9 cellular contexts compared by ENCODE assay signal in the genomic region with DNA sequence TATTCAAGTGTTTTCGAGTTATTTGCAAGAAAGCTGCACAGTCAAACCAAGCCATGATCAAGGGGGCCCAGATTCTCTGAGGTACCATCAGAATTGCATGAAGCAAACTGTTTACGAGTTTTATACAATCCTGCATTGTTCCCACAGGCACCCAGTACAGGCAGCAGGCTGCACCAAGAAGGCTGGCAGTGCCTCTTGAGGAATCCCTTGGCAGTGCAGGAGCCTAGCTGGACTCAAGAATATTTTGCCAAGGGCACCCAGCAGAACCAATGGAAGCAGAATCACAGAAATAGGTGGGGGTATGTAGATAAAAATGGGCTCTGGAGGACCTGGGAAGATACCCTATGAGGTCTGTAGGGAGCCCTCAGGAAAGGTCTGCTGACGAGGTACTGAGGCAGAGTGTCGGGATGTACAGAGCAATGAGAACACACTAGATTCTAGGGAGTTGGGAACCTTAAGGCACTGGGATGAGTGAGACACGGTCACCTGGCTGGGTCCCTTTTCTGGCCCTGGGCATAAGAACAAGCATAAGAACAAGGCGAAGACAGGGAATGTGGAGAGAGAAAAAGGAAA. TPM values are rescaled to one million over a fixed set of nuclear protein-coding genes. Genes with fewer than 3 reads are reported as not detected.
DNase-seq lines count a peak whose midpoint lies in the region; ATAC-seq, FAIRE-seq and TF ChIP-seq lines count a peak whose summit lies in the region.
"Had no signal": no experiment of that assay in that cellular context is flagged by ENCODE, and none has a peak within 500 bp of the region (broad histone marks: within the 10 kb centered on the region; RNA-seq: fewer than 3 reads in every experiment).

No MANE protein-coding gene starts in this region.

- no peaks in the 10 kb centered on the region for H3K9me3 Mint-ChIP-seq in activated naive CD4-positive, alpha-beta T cell treated with anti-CD3 and anti-CD28 coated beads, Interleukin-2, amount 50 U/mL, for 72 hours
- H3K9me3 Mint-ChIP-seq: activated naive CD4-positive, alpha-beta T cell treated with anti-CD3 and anti-CD28 coated beads, Interleukin-2, amount 50 U/mL, for 24 hours had no signal

- CTCF ChIA-PET in A549 (lab: Yijun Ruan, JAX) (interaction anchor here (0.6 to 2.5 kb wide), 16 partner anchors 10 to 888 kb away, joined by 3 to 9 read pairs (median 4); partner anchors contain the start of gene TMEM31), HEK293 (lab: Yijun Ruan, JAX) (interaction anchor here (0.6 to 3.3 kb wide), 16 partner anchors 9 to 244 kb away, joined by 3 to 17 read pairs (median 4); partner anchors contain the start of genes MORF4L2 and TMEM31)

- H3K9me3 ChIP-seq in A549 (no peaks in the 10 kb centered on the region), HEK293 (ENCODE audit: control insufficient read depth, insufficient read depth, low read depth, low read length) (no peaks in the 10 kb centered on the region), heart right ventricle (no peaks in the 10 kb centered on the region), upper lobe of right lung (no peaks in the 10 kb centered on the region)

- TF ChIP-seq POLR2A in A549 (IDR thresholded peaks at IDR 0.05; ENCODE audit: low read length) = no peak

- peak; percentile 12 to 42 for DNase-seq in A549 (ENCODE audit: low read depth in 1 of 2, low spot score in 1 of 2)
- no peak for DNase-seq in heart right ventricle
- no peak for DNase-seq in upper lobe of right lung
- no peak for DNase-seq in activated naive CD4-positive, alpha-beta T cell (lab: John Stamatoyannopoulos, UW)
- DNase-seq in activated naive CD4-positive, alpha-beta T cell treated with anti-CD3 and anti-CD28 coated beads, Interleukin-2, amount 50 U/mL, for 72 hours (ENCODE audit: low spot score in 2 of 2) = no peak
- DNase-seq in GOT3 (lab: John Stamatoyannopoulos, UW) = no peak

- no peak for FAIRE-seq in A549 (lab: Jason Lieb, UNC)

- peak; percentile 55 to 61 for TF ChIP-seq RAD21 in A549 (conservative IDR thresholded peaks at IDR 0.05 in 1 of 2, IDR thresholded peaks at IDR 0.05 in 1 of 2)

- ATAC-seq in A549 = peak; percentile 86 to 94
- ATAC-seq in SK-N-SH treated with all-trans-retinoic acid at 6 μM for 48 hours = peak; percentile 95
- peak in 3 of 8 donors; percentile 56 to 61 (median 59) for ATAC-seq in heart right ventricle
- ATAC-seq in upper lobe of right lung = no peak
- no peak for ATAC-seq in activated naive CD4-positive, alpha-beta T cell treated with anti-CD3 and anti-CD28 coated beads, Interleukin-2, amount 50 U/mL, for 72 hours

- no peaks in the 10 kb centered on the region for H3K4me1 ChIP-seq in A549
- H3K4me1 ChIP-seq in HEK293 (ENCODE audit: control insufficient read depth, insufficient read depth, low read length) = no peaks in the 10 kb centered on the region
- no peaks in the 10 kb centered on the region for H3K4me1 ChIP-seq in heart right ventricle
- no peaks in the 10 kb centered on the region for H3K4me1 ChIP-seq in upper lobe of right lung

- peak; percentile 41; the same call in 2 of the 3 replicates for TF ChIP-seq CTCF in A549 (IDR thresholded peaks at IDR 0.05)
- 0 out of 2 replicates have a peak, but pooled peaks have one; percentile 7 for TF ChIP-seq CTCF in HEK293 (tag by site-specific recombination; IDR thresholded peaks at IDR 0.05)
- peak in 7 of 9 donors; percentile 29 to 49 (median 43) for TF ChIP-seq CTCF in heart right ventricle (IDR thresholded peaks at IDR 0.05)
- peak; percentile 26 for TF ChIP-seq CTCF in upper lobe of right lung (IDR thresholded peaks at IDR 0.05)

- TF ChIP-seq EP300 in A549 (IDR thresholded peaks at IDR 0.05) = no peak

- H3K4me2 ChIP-seq in A549 = no peak overlapping the region

- peaks cover 0 to 11% (median 0%) of the 10 kb centered on the region in 7 donors for H3K27me3 ChIP-seq in heart right ventricle
- no peaks in the 10 kb centered on the region for H3K27me3 ChIP-seq in upper lobe of right lung

- intact Hi-C loops in heart right ventricle (cut with DNase I) = loop anchor here in 5 of 10 donors (5.0 to 10.0 kb wide), 4 partner anchors 59 to 239 kb away; partner anchors contain the start of gene TMEM31 (in 3 of the 5)
- intact Hi-C loops in upper lobe of right lung (cut with DNase I) = no loop called here

- H3K36me3 Mint-ChIP-seq in activated naive CD4-positive, alpha-beta T cell treated with anti-CD3 and anti-CD28 coated beads, Interleukin-2, amount 50 U/mL, for 72 hours = no peaks in the 10 kb centered on the region
- H3K36me3 Mint-ChIP-seq: activated naive CD4-positive, alpha-beta T cell treated with anti-CD3 and anti-CD28 coated beads, Interleukin-2, amount 50 U/mL, for 24 hours had no signal

- no peak overlapping the region for H3K27ac ChIP-seq in A549
- H3K27ac ChIP-seq in HEK293 (ENCODE audit: extremely low read depth, low read depth, low read length) = no peak overlapping the region
- no peak overlapping the region for H3K27ac ChIP-seq in heart right ventricle
- H3K27ac ChIP-seq in upper lobe of right lung = no peak overlapping the region

- H3K36me3 ChIP-seq in HEK293 (ENCODE audit: control insufficient read depth in 2 of 2, insufficient read depth in 1 of 2, low read length in 2 of 2) (no peaks in the 10 kb centered on the region), heart right ventricle (no peaks in the 10 kb centered on the region), upper lobe of right lung (no peaks in the 10 kb centered on the region)

- 3% methylated on average over 6 of the region's 6 CpGs for WGBS in A549 (ENCODE audit: missing lambda C conversion rate)
- WGBS in heart right ventricle, 2 donors = 77 to 80% methylated on average over 6 of the region's 6 CpGs

- POLR2A ChIA-PET in A549 (lab: Yijun Ruan, JAX) (no interaction called here), HEK293 (lab: Yijun Ruan, JAX) (no interaction called here)

- H3K27ac Mint-ChIP-seq in activated naive CD4-positive, alpha-beta T cell treated with anti-CD3 and anti-CD28 coated beads, Interleukin-2, amount 50 U/mL, for 72 hours = no peak overlapping the region
- H3K27ac Mint-ChIP-seq: activated naive CD4-positive, alpha-beta T cell treated with anti-CD3 and anti-CD28 coated beads, Interleukin-2, amount 50 U/mL, for 24 hours had no signal

- no peak overlapping the region for H3K4me3 ChIP-seq in A549
- H3K4me3 ChIP-seq in HEK293 (ENCODE audit: low read depth, low read length) = no peak overlapping the region
- no peak overlapping the region for H3K4me3 ChIP-seq in heart right ventricle
- H3K4me3 ChIP-seq in upper lobe of right lung = no peak overlapping the region

TF ChIP-seq in A549, 52 proteins besides CTCF, POLR2A, EP300 and RAD21:
- TF ChIP-seq HOXB13 (CRISPR knock-in tag; IDR thresholded peaks at IDR 0.05; ENCODE audit: low read depth) (no peak), SMC3 (IDR thresholded peaks at IDR 0.05) (peak; percentile 43)

TF ChIP-seq in HEK293, 187 proteins besides CTCF, POLR2A, EP300 and RAD21 (continues in another document):
- no peak for TF ChIP-seq ZNF513 (tag by site-specific recombination; IDR thresholded peaks at IDR 0.05)

TF ChIP-seq in SK-N-SH treated with all-trans-retinoic acid at 6 μM for 48 hours, 23 proteins besides CTCF, POLR2A, EP300 and RAD21 (continues in another document):
- TF ChIP-seq ZFP3 (CRISPR knock-in tag; IDR thresholded peaks at IDR 0.05) = no peak
- no peak for TF ChIP-seq ARNTL (CRISPR knock-in tag; IDR thresholded peaks at IDR 0.05; ENCODE audit: borderline replicate concordance, low read depth)
- TF ChIP-seq, protein P1, sequence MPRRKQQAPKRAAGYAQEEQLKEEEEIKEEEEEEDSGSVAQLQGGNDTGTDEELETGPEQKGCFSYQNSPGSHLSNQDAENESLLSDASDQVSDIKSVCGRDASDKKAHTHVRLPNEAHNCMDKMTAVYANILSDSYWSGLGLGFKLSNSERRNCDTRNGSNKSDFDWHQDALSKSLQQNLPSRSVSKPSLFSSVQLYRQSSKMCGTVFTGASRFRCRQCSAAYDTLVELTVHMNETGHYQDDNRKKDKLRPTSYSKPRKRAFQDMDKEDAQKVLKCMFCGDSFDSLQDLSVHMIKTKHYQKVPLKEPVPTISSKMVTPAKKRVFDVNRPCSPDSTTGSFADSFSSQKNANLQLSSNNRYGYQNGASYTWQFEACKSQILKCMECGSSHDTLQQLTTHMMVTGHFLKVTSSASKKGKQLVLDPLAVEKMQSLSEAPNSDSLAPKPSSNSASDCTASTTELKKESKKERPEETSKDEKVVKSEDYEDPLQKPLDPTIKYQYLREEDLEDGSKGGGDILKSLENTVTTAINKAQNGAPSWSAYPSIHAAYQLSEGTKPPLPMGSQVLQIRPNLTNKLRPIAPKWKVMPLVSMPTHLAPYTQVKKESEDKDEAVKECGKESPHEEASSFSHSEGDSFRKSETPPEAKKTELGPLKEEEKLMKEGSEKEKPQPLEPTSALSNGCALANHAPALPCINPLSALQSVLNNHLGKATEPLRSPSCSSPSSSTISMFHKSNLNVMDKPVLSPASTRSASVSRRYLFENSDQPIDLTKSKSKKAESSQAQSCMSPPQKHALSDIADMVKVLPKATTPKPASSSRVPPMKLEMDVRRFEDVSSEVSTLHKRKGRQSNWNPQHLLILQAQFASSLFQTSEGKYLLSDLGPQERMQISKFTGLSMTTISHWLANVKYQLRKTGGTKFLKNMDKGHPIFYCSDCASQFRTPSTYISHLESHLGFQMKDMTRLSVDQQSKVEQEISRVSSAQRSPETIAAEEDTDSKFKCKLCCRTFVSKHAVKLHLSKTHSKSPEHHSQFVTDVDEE (CRISPR knock-in tag; IDR thresholded peaks at IDR 0.05) = no peak
- no peak for TF ChIP-seq PPARA (CRISPR knock-in tag; IDR thresholded peaks at IDR 0.05; ENCODE audit: borderline replicate concordance)
- no peak for TF ChIP-seq ZFP30 (CRISPR knock-in tag; IDR thresholded peaks at IDR 0.05)

RNA-seq across cellular contexts. Expression of gene PLP1, which starts 2.5 kb away (rescaled TPM):
- not detected in 2 replicates for polyA plus RNA-seq in A549 (2011; rRNA removed)
- polyA plus RNA-seq in A549 (2012; cell fraction: cytosol; rRNA removed) = not detected in 2 replicates
- not detected in 2 replicates for polyA plus RNA-seq in A549 (2012; cell fraction: nucleus; rRNA removed)
- not detected in 3 replicates for polyA plus RNA-seq in A549 (2017; fragmentation: RNase III; extraction: RNeasy Plus Mini Kit Qiagen cat#74134 plus additional on column Dnase treatment)
- not detected in 2 replicates for polyA minus RNA-seq in A549 (2011; rRNA and poly(A)+ RNA removed)
- 10 to 100 TPM in 1 of 10 donors, 1 to 10 TPM in 8, under 1 TPM in 1; 0.94 to 10.4 (median 2.6) TPM for total RNA-seq in heart right ventricle
- polyA plus RNA-seq in heart right ventricle = 1 to 10 TPM; 2.7 to 5.3 TPM
- not detected for total RNA-seq in upper lobe of right lung
- total RNA-seq in activated naive CD4-positive, alpha-beta T cell treated with anti-CD3 and anti-CD28 coated beads, Interleukin-2, amount 50 U/mL, for 72 hours = not detected

RNA-seq across cellular contexts. Expression of gene RAB9B, which starts 57.9 kb away (rescaled TPM):
- polyA plus RNA-seq in A549 (2011; rRNA removed) (0.15 and 0.16 TPM in 2 replicates), A549 (2017; fragmentation: RNase III; extraction: RNeasy Plus Mini Kit Qiagen cat#74134 plus additional on column Dnase treatment) (0.09 to 0.17 TPM (median 0.14 TPM) in 3 replicates), heart right ventricle (1 to 10 TPM; 4.4 to 5.6 TPM)
- 0.01 and 0.03 TPM in 2 replicates for polyA plus RNA-seq in A549 (2012; cell fraction: cytosol; rRNA removed)
- 0.01 and 0.04 TPM in 2 replicates for polyA plus RNA-seq in A549 (2012; cell fraction: nucleus; rRNA removed)
- polyA minus RNA-seq in A549 (2011; rRNA and poly(A)+ RNA removed) = 0.05 and 0.17 TPM in 2 replicates
- total RNA-seq in heart right ventricle (10 to 100 TPM; 17.5 to 42.4 (median 34.4) TPM), upper lobe of right lung (0.55 TPM)
- under 1 TPM; 0.41 to 0.95 TPM for total RNA-seq in activated naive CD4-positive, alpha-beta T cell treated with anti-CD3 and anti-CD28 coated beads, Interleukin-2, amount 50 U/mL, for 72 hours

Comparison
In these comparisons a context has a peak if more than half of its experiments do, and no peak if none do; other contexts are left out.
1. ATAC-seq: peak in A549 (2 of 2) and SK-N-SH treated with all-trans-retinoic acid at 6 μM for 48 hours (single experiment); none in upper lobe of right lung (single experiment) and activated naive CD4-positive, alpha-beta T cell treated with anti-CD3 and anti-CD28 coated beads, Interleukin-2, amount 50 U/mL, for 72 hours (0 of 2).
2. DNase-seq: peak in A549 (2 of 2); none in heart right ventricle (0 of 2), upper lobe of right lung (single experiment), activated naive CD4-positive, alpha-beta T cell (0 of 4), activated naive CD4-positive, alpha-beta T cell treated with anti-CD3 and anti-CD28 coated beads, Interleukin-2, amount 50 U/mL, for 72 hours (0 of 2) and GOT3 (single experiment).
3. RNA of gene RAB9B, which starts 57.9 kb away (total RNA-seq): 17.5 to 42.4 TPM in heart right ventricle; 0.41 to 0.95 TPM in activated naive CD4-positive, alpha-beta T cell treated with anti-CD3 and anti-CD28 coated beads, Interleukin-2, amount 50 U/mL, for 72 hours and 0.55 TPM in upper lobe of right lung (single experiment); every median in the first group is over 4 times any median in the second.
4. Of the 5 proteins assayed by ChIP-seq in both HEK293 and A549: peak only in HEK293: none; only in A549: none; in both: CTCF; in neither: 4.
5. Peak in every context shown above with its lines, with median percentiles within 50 percentile points of each other: CTCF ChIP-seq.